29 cellular contexts compared by ENCODE assay signal in the genomic region with DNA sequence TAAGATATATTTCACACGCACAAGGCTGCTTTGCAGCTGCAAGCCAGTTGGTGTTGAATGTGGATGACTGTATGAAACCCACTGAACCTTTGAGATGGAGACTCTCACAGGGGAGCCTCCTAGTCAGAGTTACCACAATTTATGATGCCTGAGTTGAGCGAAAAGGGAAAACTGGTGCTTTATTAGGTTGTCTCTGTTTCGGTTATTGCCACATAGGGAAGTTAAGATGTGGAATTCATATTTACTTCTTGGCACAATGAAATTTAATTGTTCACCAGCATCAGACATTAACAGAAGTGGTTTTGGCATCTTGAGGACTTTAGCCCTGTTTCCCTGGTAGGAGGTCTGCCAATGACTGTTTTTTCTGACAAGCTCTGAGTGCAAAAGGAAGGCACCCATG.
"Had no signal": no experiment of that assay in that cellular context is flagged by ENCODE, and none has a peak within 500 bp of the region (broad histone marks: within the 10 kb centered on the region; RNA-seq: fewer than 3 reads in every experiment).

No MANE protein-coding gene starts in this region.

- H3K27me3 ChIP-seq: ascending aorta, breast epithelium, cardiac muscle cell, colonic mucosa, esophagus muscularis mucosa, foreskin keratinocyte, gastrocnemius medialis had no signal

- H3K4me3 ChIP-seq: ascending aorta, breast epithelium, cardiac muscle cell, colonic mucosa, esophagus muscularis mucosa, gastrocnemius medialis had no signal

- H3K4me1 ChIP-seq: ascending aorta, breast epithelium, colonic mucosa, esophagus muscularis mucosa, foreskin keratinocyte, gastrocnemius medialis had no signal

- H3K9me3 ChIP-seq: colonic mucosa, gastrocnemius medialis had no signal

- DNase-seq: activated CD4-positive, alpha-beta memory T cell treated with anti-CD3 and anti-CD28 coated beads for 36 hours; activated CD4-positive, alpha-beta T cell treated with anti-CD3 and anti-CD28 coated beads for 36 hours; activated CD4-positive, alpha-beta T cell treated with anti-CD3 and anti-CD28 coated beads, Interleukin-2, amount 10 ng/mL, durations not matched to agents 24 days and 14 days; activated CD4-positive, CD25-positive, alpha-beta regulatory T cell; activated CD4-positive, CD25-positive, alpha-beta regulatory T cell treated with anti-CD3 and anti-CD28 coated beads, Interleukin-2, amount 50 U/mL, for 72 hours; activated CD8-positive, alpha-beta memory T cell treated with anti-CD3 and anti-CD28 coated beads, Interleukin-2, amount 10 ng/mL, durations not matched to agents 7 days and 5 days; activated CD8-positive, alpha-beta memory T cell treated with anti-CD3 and anti-CD28 coated beads, Interleukin-2, amount 50 U/mL, for 4 hours; activated CD8-positive, alpha-beta T cell treated with anti-CD3 and anti-CD28 coated beads, Interleukin-2, amount 10 ng/mL, durations not matched to agents 7 days and 5 days; activated gamma-delta T cell; activated naive CD4-positive, alpha-beta T cell; activated naive CD4-positive, alpha-beta T cell treated with anti-CD3 and anti-CD28 coated beads, Interleukin-2, amount 10 ng/mL, durations not matched to agents 7 days and 5 days; activated naive CD8-positive, alpha-beta T cell treated with anti-CD3 and anti-CD28 coated beads, Interleukin-2, amount 10 ng/mL, durations not matched to agents 7 days and 5 days; activated T-cell treated with anti-CD3 and anti-CD28 coated beads, Interleukin-2, amount 50 U/mL, for 1 hour; activated T-cell treated with anti-CD3 and anti-CD28 coated beads, Interleukin-2, amount 50 U/mL, for 48 hours; central memory CD4-positive, alpha-beta T cell; cerebellar nuclear complex; colonic mucosa; effector CD8-positive, alpha-beta T cell; erythroblast; foreskin keratinocyte; gastrocnemius medialis; SW 1271; T-cell; T1000 had no signal

- ATAC-seq: activated CD4-positive, alpha-beta T cell treated with anti-CD3 and anti-CD28 coated beads for 36 hours; activated CD8-positive, alpha-beta memory T cell treated with anti-CD3 and anti-CD28 coated beads, Interleukin-2, amount 10 ng/mL, durations not matched to agents 7 days and 5 days; activated CD8-positive, alpha-beta T cell treated with anti-CD3 and anti-CD28 coated beads, Interleukin-2, amount 10 ng/mL, durations not matched to agents 7 days and 5 days; activated naive CD4-positive, alpha-beta T cell treated with anti-CD3 and anti-CD28 coated beads, Interleukin-2, amount 50 U/mL, for 72 hours; foreskin keratinocyte; gastrocnemius medialis; T-cell had no signal

- H3K36me3 ChIP-seq: ascending aorta, breast epithelium, cardiac muscle cell, colonic mucosa, esophagus muscularis mucosa, gastrocnemius medialis had no signal

- H3K27ac ChIP-seq: ascending aorta, breast epithelium, cardiac muscle cell, colonic mucosa, esophagus muscularis mucosa, foreskin keratinocyte, gastrocnemius medialis had no signal
